23 cellular contexts compared by ENCODE assay signal in the genomic region with DNA sequence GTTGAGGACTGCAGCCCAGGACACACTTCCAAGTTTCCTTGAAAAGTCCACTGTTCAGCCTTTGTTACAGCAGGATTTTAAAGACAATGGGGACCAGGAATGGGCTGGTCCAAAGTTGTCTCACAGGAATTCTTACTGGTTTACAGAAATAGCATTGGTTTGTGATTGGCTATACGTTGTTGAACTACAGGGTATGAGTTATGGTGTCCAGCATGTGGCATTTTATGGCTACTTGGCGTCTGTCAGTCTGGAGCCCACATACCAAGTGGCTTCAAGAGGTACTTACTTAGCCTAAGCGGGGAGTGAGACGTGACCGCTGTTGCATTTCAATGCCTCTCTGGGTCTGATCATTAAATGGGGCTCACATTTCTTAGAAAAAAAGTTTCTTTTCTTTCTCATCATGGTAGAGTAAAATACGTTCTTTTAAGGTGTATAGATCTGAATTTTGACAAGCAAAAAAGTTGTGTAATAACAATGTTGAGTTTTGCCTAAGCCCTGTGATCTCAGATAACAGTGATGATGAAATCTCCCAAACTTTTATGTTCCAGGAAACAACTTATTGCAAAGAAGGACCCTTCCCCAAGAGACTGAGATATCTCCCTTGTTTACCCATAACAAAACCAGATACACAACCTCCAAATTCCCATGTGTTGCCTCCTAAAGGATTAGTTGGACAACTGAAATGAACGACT.
A peak's percentile ranks its signal among the peaks of the same experiment; 100 is the strongest.
DNase-seq lines count a peak whose midpoint lies in the region; ATAC-seq and TF ChIP-seq lines count a peak whose summit lies in the region.
"Had no signal": no experiment of that assay in that cellular context is flagged by ENCODE, and none has a peak within 500 bp of the region (broad histone marks: within the 10 kb centered on the region; RNA-seq: fewer than 3 reads in every experiment).

No MANE protein-coding gene starts in this region.

- TF ChIP-seq EP300 in Ishikawa (IDR thresholded peaks at IDR 0.05; ENCODE audit: borderline replicate concordance): no peak

- H3K4me3 Mint-ChIP-seq in stimulated activated naive B cell treated with anti-CD40 and anti-IgM and Interleukin-4, amounts not matched to agents 10 μg/mL and 1 μg/mL and 100 μg/mL, for 72 hours: no peak overlapping the region
- H3K4me3 Mint-ChIP-seq: activated CD8-positive, alpha-beta T cell treated with anti-CD3 and anti-CD28 coated beads for 36 hours; CD4-positive, alpha-beta memory T cell; effector memory CD8-positive, alpha-beta T cell; memory B cell had no signal

- H3K9me3 Mint-ChIP-seq in stimulated activated naive B cell treated with anti-CD40 and anti-IgM and Interleukin-4, amounts not matched to agents 10 μg/mL and 1 μg/mL and 100 μg/mL, for 72 hours: peaks cover 2 to 4% of the 10 kb centered on the region in 2 donors
- H3K9me3 Mint-ChIP-seq: activated CD8-positive, alpha-beta T cell treated with anti-CD3 and anti-CD28 coated beads for 36 hours had no signal

- no peaks in the 10 kb centered on the region for H3K27me3 Mint-ChIP-seq in stimulated activated naive B cell treated with anti-CD40 and anti-IgM and Interleukin-4, amounts not matched to agents 10 μg/mL and 1 μg/mL and 100 μg/mL, for 72 hours
- H3K27me3 Mint-ChIP-seq: activated CD8-positive, alpha-beta T cell treated with anti-CD3 and anti-CD28 coated beads for 36 hours; effector memory CD8-positive, alpha-beta T cell; memory B cell had no signal

- intact Hi-C loops in lower lobe of right lung (cut with DNase I): no loop called here

- H3K4me3 ChIP-seq in NT2/D1 (ENCODE audit: insufficient read length, low read depth) (no peak overlapping the region), lower lobe of right lung (no peak overlapping the region)
- H3K4me3 ChIP-seq: esophagus muscularis mucosa, gastrocnemius medialis, thoracic aorta had no signal

- no peak overlapping the region for H3K9ac ChIP-seq in NT2/D1 (ENCODE audit: insufficient read length, low read depth)

- DNase-seq in DMS53 (lab: John Stamatoyannopoulos, UW) (peak; percentile 38), DMS53 treated with DMSO at 0.1 percent for 48 hours (lab: John Stamatoyannopoulos, UW; ENCODE audit: unreplicated experiment) (no peak), NT2/D1 (ENCODE audit: low read depth, low spot score) (peak; percentile 6), lower lobe of right lung (no peak)
- no peak for DNase-seq in stimulated activated naive B cell treated with anti-CD40 and anti-IgM and Interleukin-4, amounts not matched to agents 10 μg/mL and 1 μg/mL and 100 μg/mL, for 72 hours
- DNase-seq: activated CD4-positive, CD25-positive, alpha-beta regulatory T cell; activated CD8-positive, alpha-beta T cell treated with anti-CD3 and anti-CD28 coated beads for 36 hours; CD4-positive, alpha-beta memory T cell; effector memory CD8-positive, alpha-beta T cell; gastrocnemius medialis; NCI-H146; NCI-H446; small intestine; stimulated activated CD4-positive, alpha-beta T cell treated with anti-CD3 and anti-CD28 coated beads, Interleukin-2, amount 100 ng/mL, for 24 hours; stimulated activated naive CD4-positive, alpha-beta T cell treated with Interleukin-2 at 50 U/mL for 16 hours; T1000 had no signal

- ATAC-seq in lower lobe of right lung (peak; percentile 73 to 76), GM21825 (IDR thresholded peaks at IDR 0.05; ENCODE audit: unreplicated experiment) (no peak), GM18519 (IDR thresholded peaks at IDR 0.05; ENCODE audit: low FRiP score, unreplicated experiment) (no peak)
- no peak for ATAC-seq in stimulated activated naive B cell treated with anti-CD40 and anti-IgM and Interleukin-4, amounts not matched to agents 10 μg/mL and 1 μg/mL and 100 μg/mL, for 72 hours (replicated peaks)
- ATAC-seq: activated CD8-positive, alpha-beta T cell treated with anti-CD3 and anti-CD28 coated beads for 36 hours; effector memory CD8-positive, alpha-beta T cell; gastrocnemius medialis had no signal

- H3K36me3 Mint-ChIP-seq in stimulated activated naive B cell treated with anti-CD40 and anti-IgM and Interleukin-4, amounts not matched to agents 10 μg/mL and 1 μg/mL and 100 μg/mL, for 72 hours: no peaks in the 10 kb centered on the region
- H3K36me3 Mint-ChIP-seq: CD4-positive, alpha-beta memory T cell; memory B cell had no signal

- no peak overlapping the region for H3K27ac ChIP-seq in lower lobe of right lung
- H3K27ac ChIP-seq: 22Rv1, esophagus muscularis mucosa, gastrocnemius medialis, thoracic aorta had no signal

- TF ChIP-seq CTCF in lower lobe of right lung (IDR thresholded peaks at IDR 0.05): no peak

- H3K4me1 ChIP-seq in NT2/D1 (ENCODE audit: insufficient read depth, insufficient read length) (no peaks in the 10 kb centered on the region), lower lobe of right lung (no peaks in the 10 kb centered on the region)
- H3K4me1 ChIP-seq: esophagus muscularis mucosa, gastrocnemius medialis had no signal

- H3K4me1 Mint-ChIP-seq in stimulated activated naive B cell treated with anti-CD40 and anti-IgM and Interleukin-4, amounts not matched to agents 10 μg/mL and 1 μg/mL and 100 μg/mL, for 72 hours: no peaks in the 10 kb centered on the region
- H3K4me1 Mint-ChIP-seq: CD4-positive, alpha-beta memory T cell; memory B cell had no signal

- no peak overlapping the region for H3K27ac Mint-ChIP-seq in stimulated activated naive B cell treated with anti-CD40 and anti-IgM and Interleukin-4, amounts not matched to agents 10 μg/mL and 1 μg/mL and 100 μg/mL, for 72 hours
- H3K27ac Mint-ChIP-seq: activated CD8-positive, alpha-beta T cell treated with anti-CD3 and anti-CD28 coated beads for 36 hours; CD4-positive, alpha-beta memory T cell; effector memory CD8-positive, alpha-beta T cell; memory B cell had no signal

- no peak for TF ChIP-seq RAD21 in Ishikawa (IDR thresholded peaks at IDR 0.05; ENCODE audit: low read depth)

- no peaks in the 10 kb centered on the region for H3K36me3 ChIP-seq in NT2/D1 (ENCODE audit: insufficient read depth, insufficient read length, low read length)
- H3K36me3 ChIP-seq in lower lobe of right lung: no peaks in the 10 kb centered on the region
- H3K36me3 ChIP-seq: esophagus muscularis mucosa, gastrocnemius medialis, thoracic aorta had no signal

- no peaks in the 10 kb centered on the region for H3K9me3 ChIP-seq in NT2/D1 (ENCODE audit: insufficient read depth, low read length)
- no peaks in the 10 kb centered on the region for H3K9me3 ChIP-seq in lower lobe of right lung
- H3K9me3 ChIP-seq: esophagus muscularis mucosa, gastrocnemius medialis, thoracic aorta had no signal

- H3K27me3 ChIP-seq in NT2/D1 (ENCODE audit: insufficient read depth, insufficient read length) (no peaks in the 10 kb centered on the region), lower lobe of right lung (ENCODE audit: low read depth) (no peaks in the 10 kb centered on the region)
- H3K27me3 ChIP-seq: esophagus muscularis mucosa, gastrocnemius medialis had no signal

TF ChIP-seq in Ishikawa, 13 proteins besides CTCF, POLR2A, EP300 and RAD21:
- TF ChIP-seq, protein P1, sequence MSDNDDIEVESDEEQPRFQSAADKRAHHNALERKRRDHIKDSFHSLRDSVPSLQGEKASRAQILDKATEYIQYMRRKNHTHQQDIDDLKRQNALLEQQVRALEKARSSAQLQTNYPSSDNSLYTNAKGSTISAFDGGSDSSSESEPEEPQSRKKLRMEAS (IDR thresholded peaks at IDR 0.05): no peak
- peak; percentile 32; the same call in 1 of the 2 replicates for TF ChIP-seq TEAD4 (IDR thresholded peaks at IDR 0.05)
- 0 out of 2 replicates have a peak, but pooled peaks have one; percentile 12 for TF ChIP-seq CEBPB (IDR thresholded peaks at IDR 0.05)

Comparison
In these comparisons a context has a peak if more than half of its experiments do, and no peak if none do; other contexts are left out.
1. DNase-seq: peak in DMS53 (single experiment) and NT2/D1 (single experiment); none in DMS53 treated with DMSO at 0.1 percent for 48 hours (single experiment), lower lobe of right lung (single experiment) and stimulated activated naive B cell treated with anti-CD40 and anti-IgM and Interleukin-4, amounts not matched to agents 10 μg/mL and 1 μg/mL and 100 μg/mL, for 72 hours (single experiment).
2. ATAC-seq: peak in lower lobe of right lung (2 of 2); none in stimulated activated naive B cell treated with anti-CD40 and anti-IgM and Interleukin-4, amounts not matched to agents 10 μg/mL and 1 μg/mL and 100 μg/mL, for 72 hours (0 of 2), GM21825 (single experiment) and GM18519 (single experiment).